ENCODE assay signal across 8 cellular contexts in the genomic region with DNA sequence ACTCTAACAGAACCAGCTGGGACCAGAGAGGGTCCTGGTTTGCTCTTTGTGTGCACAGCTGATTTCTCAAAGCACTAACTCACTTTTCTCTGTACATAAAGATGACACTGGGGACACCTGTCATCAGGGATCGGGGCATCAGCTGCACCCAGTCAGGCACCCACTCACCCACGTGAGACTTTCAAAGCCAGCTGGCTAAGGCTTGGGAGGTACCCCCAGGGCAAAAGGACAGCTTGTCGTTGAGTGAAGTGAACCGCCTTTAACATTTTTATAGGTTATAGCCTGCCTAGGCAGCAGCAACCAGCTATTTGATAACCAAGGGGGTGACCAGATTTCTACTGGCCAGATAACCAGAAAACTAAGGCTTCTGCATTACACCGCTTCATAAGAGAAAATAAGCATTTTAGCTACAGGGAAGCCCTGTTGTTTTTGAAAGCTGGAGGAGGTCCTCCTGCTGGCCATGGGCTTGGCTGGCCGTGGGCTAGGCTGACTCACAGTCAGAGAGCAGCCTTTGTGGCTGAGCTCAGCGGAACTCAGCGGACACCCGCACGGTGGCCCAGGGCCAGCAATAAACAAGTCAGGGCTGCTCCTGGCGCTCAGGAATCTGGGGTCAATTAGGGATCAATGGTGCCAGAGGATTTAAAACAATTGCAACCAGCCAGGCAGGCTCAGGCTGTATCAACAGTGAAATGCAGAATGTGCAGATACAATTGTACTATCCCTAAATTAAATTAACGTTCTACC. TPM values are rescaled to one million over a fixed set of nuclear protein-coding genes. Genes with fewer than 3 reads are reported as not detected.
A peak's percentile ranks its signal among the peaks of the same experiment; 100 is the strongest.
DNase-seq lines count a peak whose midpoint lies in the region; ATAC-seq and TF ChIP-seq lines count a peak whose summit lies in the region.

No MANE protein-coding gene starts in this region.

- H3K4me3 Mint-ChIP-seq in activated naive CD4-positive, alpha-beta T cell treated with anti-CD3 and anti-CD28 coated beads for 36 hours: no peak overlapping the region

- H3K27ac ChIP-seq in colonic mucosa (no peak overlapping the region), upper lobe of right lung (no peak overlapping the region)

- WGBS in lower leg skin, 2 donors: 16 to 17% methylated on average over 11 to 12 of the region's 12 CpGs

- intact Hi-C loops in colonic mucosa (cut with DNase I) (no loop called here), lower leg skin (cut with DNase I; ENCODE audit: low total_unique reads) (loop anchor here (10.0 kb wide), 1 partner anchor 648 kb away; no protein-coding TSS in a partner anchor), upper lobe of right lung (cut with DNase I) (no loop called here)
- intact Hi-C loops in activated naive CD4-positive, alpha-beta T cell treated with anti-CD3 and anti-CD28 coated beads for 36 hours (cut with micrococcal nuclease): no loop called here

- DNase-seq in AG08395 (ENCODE audit: low spot score): peak; percentile 95
- peak; percentile 34 for DNase-seq in MV-4-11 (lab: John Stamatoyannopoulos, UW)
- peak; percentile 47 for DNase-seq in colonic mucosa
- DNase-seq in lower leg skin (ENCODE audit: low spot score in 2 of 2): peak; percentile 61 to 92
- peak; percentile 75 for DNase-seq in upper lobe of right lung
- no peak for DNase-seq in activated naive CD4-positive, alpha-beta T cell treated with anti-CD3 and anti-CD28 coated beads for 36 hours

- H3K27me3 Mint-ChIP-seq in activated naive CD4-positive, alpha-beta T cell treated with anti-CD3 and anti-CD28 coated beads for 36 hours (ENCODE audit: low read depth): no peaks in the 10 kb centered on the region

- H3K4me3 ChIP-seq in colonic mucosa (no peak overlapping the region), lower leg skin (ENCODE audit: low read depth, poor library complexity, severe bottlenecking) (no peak overlapping the region), upper lobe of right lung (no peak overlapping the region)

- no peaks in the 10 kb centered on the region for H3K4me1 ChIP-seq in colonic mucosa
- H3K4me1 ChIP-seq in upper lobe of right lung: peaks cover 20% of the 10 kb centered on the region

- no peak for TF ChIP-seq POLR2A in lower leg skin (IDR thresholded peaks at IDR 0.05)

- TF ChIP-seq CTCF in colonic mucosa (IDR thresholded peaks at IDR 0.05) (no peak), lower leg skin (IDR thresholded peaks at IDR 0.05) (no peak), upper lobe of right lung (IDR thresholded peaks at IDR 0.05) (peak; percentile 24)

- H3K27ac Mint-ChIP-seq in activated naive CD4-positive, alpha-beta T cell treated with anti-CD3 and anti-CD28 coated beads for 36 hours: no peak overlapping the region

- H3K9me3 Mint-ChIP-seq in activated naive CD4-positive, alpha-beta T cell treated with anti-CD3 and anti-CD28 coated beads for 36 hours: no peaks in the 10 kb centered on the region

- H3K36me3 Mint-ChIP-seq in activated naive CD4-positive, alpha-beta T cell treated with anti-CD3 and anti-CD28 coated beads for 36 hours (ENCODE audit: low read depth): no peaks in the 10 kb centered on the region

- no peak overlapping the region for H3K9ac ChIP-seq in colonic mucosa (ENCODE audit: low read depth in 2 of 2, low read length in 2 of 2)

- ATAC-seq in upper lobe of right lung (peak; percentile 71), GM19351 (IDR thresholded peaks at IDR 0.05; ENCODE audit: unreplicated experiment) (no peak), GM19023 (IDR thresholded peaks at IDR 0.05; ENCODE audit: unreplicated experiment) (no peak)

- CTCF ChIA-PET in activated naive CD4-positive, alpha-beta T cell treated with anti-CD3 and anti-CD28 coated beads for 36 hours (lab: Charles Lee): interaction anchor here (0.7 to 2.3 kb wide), 2 partner anchors 11 to 117 kb away, joined by 4 to 7 read pairs; no protein-coding TSS in a partner anchor

- H3K4me1 Mint-ChIP-seq in activated naive CD4-positive, alpha-beta T cell treated with anti-CD3 and anti-CD28 coated beads for 36 hours (ENCODE audit: low read depth): peaks cover 19% of the 10 kb centered on the region

- H3K27me3 ChIP-seq in colonic mucosa (no peaks in the 10 kb centered on the region), upper lobe of right lung (no peaks in the 10 kb centered on the region)

- no peaks in the 10 kb centered on the region for H3K36me3 ChIP-seq in colonic mucosa
- H3K36me3 ChIP-seq in upper lobe of right lung: no peaks in the 10 kb centered on the region

- H3K9me3 ChIP-seq in colonic mucosa: no peaks in the 10 kb centered on the region
- no peaks in the 10 kb centered on the region for H3K9me3 ChIP-seq in upper lobe of right lung

RNA-seq across cellular contexts. Expression of a gene that starts 57.1 kb away (rescaled TPM):
- total RNA-seq in colonic mucosa (1 to 10 TPM; 5.0 to 5.1 TPM), lower leg skin (10 to 100 TPM in 1 of 4 donors, 1 to 10 TPM in 3; 4.2 to 10.9 (median 6.2) TPM), upper lobe of right lung (195 TPM)
- 10 to 100 TPM; 21.3 to 21.7 TPM for total RNA-seq in activated naive CD4-positive, alpha-beta T cell treated with anti-CD3 and anti-CD28 coated beads for 36 hours
